In genomic region chr5:151298063-151298462, GRCh38 we compare ENCODE assay signal across 8 cellular contexts. TPM values are rescaled to one million over a fixed set of nuclear protein-coding genes. Genes with fewer than 3 reads are reported as not detected.
DNase-seq lines count a peak whose midpoint lies in the region; ATAC-seq and TF ChIP-seq lines count a peak whose summit lies in the region.

No MANE protein-coding gene starts in this region.

- TF ChIP-seq POLR2A in erythroblast (IDR thresholded peaks at IDR 0.05; ENCODE audit: low read length) = no peak

- TF ChIP-seq CTCF in A673 (conservative IDR thresholded peaks at IDR 0.05; ENCODE audit: low read depth, low read length) = peak; percentile 51
- peak; percentile 53 for TF ChIP-seq CTCF in GM12874 (IDR thresholded peaks at IDR 0.05; ENCODE audit: insufficient read depth, low read depth, low read length)

- DNase-seq in A673 (ENCODE audit: low spot score) (peak; percentile 61), NOMO-1 (lab: John Stamatoyannopoulos, UW; ENCODE audit: unreplicated experiment in 2 of 2) (peak; percentile 14 to 28), erythroblast (lab: John Stamatoyannopoulos, UW) (peak; percentile 38 to 47), skeletal muscle cell (ENCODE audit: low read depth) (peak; percentile 3)

- intact Hi-C loops in A673 (cut with micrococcal nuclease; ENCODE audit: unreplicated experiment) = no loop called here

- H3K4me1 ChIP-seq in A673 (ENCODE audit: insufficient read depth, low read length, poor library complexity, severe bottlenecking) = no peaks in the 10 kb centered on the region

- no peaks in the 10 kb centered on the region for H3K36me3 ChIP-seq in A673 (ENCODE audit: insufficient read depth, low read length, poor library complexity, severe bottlenecking)

- BruUV-seq in A673 (replicated peaks; lab: Mats Ljungman, UMichigan) = no TSS peak

- H3K4me3 ChIP-seq in A673 (ENCODE audit: low read depth, low read length, poor library complexity, severe bottlenecking) = no peak overlapping the region
- no peak overlapping the region for H3K4me3 ChIP-seq in skeletal muscle cell (ENCODE audit: low read depth, low read length)

- H3K27me3 ChIP-seq in A673 (replicated peaks; ENCODE audit: insufficient read depth, low read depth, low read length, poor library complexity) = peaks cover 6% of the 10 kb centered on the region

- POLR2A ChIA-PET in A673 (lab: Charles Lee; ENCODE audit: low non-redundant PET) = no interaction called here

- ATAC-seq in HG03095 (IDR thresholded peaks at IDR 0.05; ENCODE audit: unreplicated experiment) = no peak
- ATAC-seq in GM18517 (IDR thresholded peaks at IDR 0.05; ENCODE audit: unreplicated experiment) = no peak
- no peak for ATAC-seq in HG03520 (IDR thresholded peaks at IDR 0.05; ENCODE audit: unreplicated experiment)

- H3K9me3 ChIP-seq in A673 (ENCODE audit: low read depth, low read length, poor library complexity, severe bottlenecking) = no peaks in the 10 kb centered on the region

- CTCF ChIA-PET in A673 (lab: Charles Lee) = interaction anchor here (0.6 kb wide), 1 partner anchor 9 kb away, joined by 3 read pairs; no protein-coding TSS in a partner anchor

- no peak overlapping the region for H3K27ac ChIP-seq in A673 (ENCODE audit: low read depth, low read length, poor library complexity, severe bottlenecking)

RNA-seq across cellular contexts. Expression of gene SLC36A3, which starts 5.5 kb away (rescaled TPM):
- not detected in 2 replicates for total RNA-seq in A673 (2021)

RNA-seq across cellular contexts. Expression of gene GM2A, which starts 45.1 kb away (rescaled TPM):
- 3.5 and 4.0 TPM in 2 replicates for total RNA-seq in A673 (2021)

RNA-seq across cellular contexts. Expression of gene SLC36A2, which starts 49.3 kb away (rescaled TPM):
- not detected in 2 replicates for total RNA-seq in A673 (2021)

Comparison
In these comparisons a context has a peak if more than half of its experiments do, and no peak if none do; other contexts are left out.
1. DNase-seq: peak in every context shown above with its lines; median percentile 61 in A673; 42 in erythroblast; 21 in NOMO-1; 3 in skeletal muscle cell.